In genomic region chr13:29438772-29439171, GRCh38 we compare ENCODE assay signal across 29 cellular contexts.
DNase-seq lines count a peak whose midpoint lies in the region; ATAC-seq and TF ChIP-seq lines count a peak whose summit lies in the region.
"Had no signal": no experiment of that assay in that cellular context is flagged by ENCODE, and none has a peak within 500 bp of the region (broad histone marks: within the 10 kb centered on the region; RNA-seq: fewer than 3 reads in every experiment).

No MANE protein-coding gene starts in this region.

- DNase-seq in MCF 10A (ENCODE audit: unreplicated experiment), result peak; percentile 30
- DNase-seq in breast epithelium (ENCODE audit: low spot score in 2 of 2), result no peak
- peak; percentile 62 for DNase-seq in fibroblast of the aortic adventitia (ENCODE audit: low read depth)
- DNase-seq in hepatocyte (ENCODE audit: low spot score), result no peak
- DNase-seq in T-helper 2 cell treated with Interferon-gamma antibody and Interleukin-4, amounts not matched to agents 5 μg/mL and 100 μg/mL, for 36 hours (ENCODE audit: low spot score), result no peak
- no peak for DNase-seq in superior temporal gyrus (ENCODE audit: extremely low spot score)
- DNase-seq in left lobe of liver (ENCODE audit: low spot score), result no peak
- DNase-seq: activated CD4-positive, alpha-beta T cell treated with anti-CD3 and anti-CD28 coated beads, Interleukin-2, amount 50 U/mL, for 4 hours; activated CD8-positive, alpha-beta memory T cell treated with anti-CD3 and anti-CD28 coated beads, Interleukin-2, amount 10 ng/mL, durations not matched to agents 7 days and 5 days; activated naive CD4-positive, alpha-beta T cell treated with Interleukin-2 at 50 U/mL for 16 hours; activated T-cell treated with anti-CD3 and anti-CD28 coated beads, Interleukin-2, amount 50 U/mL, for 72 hours; body of pancreas; colonic mucosa; COR-L47; effector CD4-positive, alpha-beta T cell; IMR-90; NCI-H1105; NCI-H187; NCI-H2171; NCI-H510A; OCI-M1; stimulated activated CD4-positive, alpha-beta T cell treated with anti-CD3 and anti-CD28 coated beads, Interleukin-15, amount 100 ng/mL, for 24 hours; stimulated activated CD4-positive, alpha-beta T cell treated with anti-CD3 and anti-CD28 coated beads, Interleukin-4, amount 100 ng/mL, for 4 hours; upper lobe of right lung had no signal

- no peak overlapping the region for H3K4me3 Mint-ChIP-seq in MCF 10A (ENCODE audit: unreplicated experiment)
- H3K4me3 Mint-ChIP-seq in T-helper 2 cell treated with Interferon-gamma antibody and Interleukin-4, amounts not matched to agents 5 μg/mL and 100 μg/mL, for 36 hours, result no peak overlapping the region
- H3K4me3 Mint-ChIP-seq: activated CD8-positive, alpha-beta memory T cell treated with anti-CD3 and anti-CD28 coated beads, Interleukin-2, amount 10 ng/mL, durations not matched to agents 7 days and 5 days; activated T-cell treated with anti-CD3 and anti-CD28 coated beads, Interleukin-2, amount 50 U/mL, for 72 hours; T-helper 1 cell treated with Interleukin-12 subunit alpha and Interleukin-12 subunit beta and Interleukin-4 antibody, amounts not matched to agents 30 μg/mL and 1 μg/mL, for 36 hours had no signal

- no peak for TF ChIP-seq POLR2A in breast epithelium (IDR thresholded peaks at IDR 0.05)

- H3K27me3 ChIP-seq in breast epithelium (no peaks in the 10 kb centered on the region), hepatocyte (no peaks in the 10 kb centered on the region)
- H3K27me3 ChIP-seq: body of pancreas, colonic mucosa, upper lobe of right lung had no signal

- no peak overlapping the region for H2AFZ ChIP-seq in hepatocyte

- H3K4me2 ChIP-seq in hepatocyte, result no peak overlapping the region

- no TSS peak for BruUV-seq in MCF 10A (replicated peaks; lab: Mats Ljungman, UMichigan)

- H3K36me3 ChIP-seq in breast epithelium (no peaks in the 10 kb centered on the region), hepatocyte (replicated peaks; ENCODE audit: insufficient read depth, low read depth) (no peaks in the 10 kb centered on the region)
- H3K36me3 ChIP-seq: colonic mucosa, upper lobe of right lung had no signal

- H3K4me1 Mint-ChIP-seq in MCF 10A (ENCODE audit: insufficient read depth, unreplicated experiment), result peaks cover 31% of the 10 kb centered on the region
- H3K4me1 Mint-ChIP-seq in T-helper 2 cell treated with Interferon-gamma antibody and Interleukin-4, amounts not matched to agents 5 μg/mL and 100 μg/mL, for 36 hours (ENCODE audit: low read depth), result no peaks in the 10 kb centered on the region
- H3K4me1 Mint-ChIP-seq: activated CD8-positive, alpha-beta memory T cell treated with anti-CD3 and anti-CD28 coated beads, Interleukin-2, amount 10 ng/mL, durations not matched to agents 7 days and 5 days had no signal

- H3K36me3 Mint-ChIP-seq in MCF 10A (ENCODE audit: insufficient read depth, unreplicated experiment), result no peaks in the 10 kb centered on the region
- H3K36me3 Mint-ChIP-seq in T-helper 2 cell treated with Interferon-gamma antibody and Interleukin-4, amounts not matched to agents 5 μg/mL and 100 μg/mL, for 36 hours (ENCODE audit: low read depth), result no peaks in the 10 kb centered on the region
- H3K36me3 Mint-ChIP-seq: activated CD8-positive, alpha-beta memory T cell treated with anti-CD3 and anti-CD28 coated beads, Interleukin-2, amount 10 ng/mL, durations not matched to agents 7 days and 5 days had no signal

- POLR2A ChIA-PET in MCF 10A (lab: Yijun Ruan, JAX), result interaction anchor here (0.7 kb wide), 1 partner anchor 36 kb away, joined by 3 read pairs; no protein-coding TSS in a partner anchor

- ATAC-seq in GM21529 (IDR thresholded peaks at IDR 0.05; ENCODE audit: unreplicated experiment) (no peak), left lobe of liver (no peak)
- ATAC-seq: activated CD8-positive, alpha-beta memory T cell treated with anti-CD3 and anti-CD28 coated beads, Interleukin-2, amount 10 ng/mL, durations not matched to agents 7 days and 5 days; activated T-cell treated with anti-CD3 and anti-CD28 coated beads, Interleukin-2, amount 50 U/mL, for 72 hours; body of pancreas; upper lobe of right lung had no signal

- CTCF ChIA-PET in MCF 10A (lab: Yijun Ruan, JAX), result interaction anchor here (0.9 to 2.2 kb wide), 3 partner anchors 11 to 34 kb away, joined by 4 to 7 read pairs (median 4); no protein-coding TSS in a partner anchor

- H3K4me3 ChIP-seq in breast epithelium, result no peak overlapping the region
- no peak overlapping the region for H3K4me3 ChIP-seq in fibroblast of the aortic adventitia (ENCODE audit: low read depth, low read length)
- no peak overlapping the region for H3K4me3 ChIP-seq in hepatocyte
- H3K4me3 ChIP-seq: body of pancreas, colonic mucosa, SK-N-MC, upper lobe of right lung had no signal

- no peak for TF ChIP-seq CTCF in MCF 10A (IDR thresholded peaks at IDR 0.05; ENCODE audit: unreplicated experiment)
- TF ChIP-seq CTCF in breast epithelium (IDR thresholded peaks at IDR 0.05), result no peak
- no peak for TF ChIP-seq CTCF in fibroblast of the aortic adventitia (IDR thresholded peaks at IDR 0.05; ENCODE audit: insufficient read depth, low read length)
- no peak for TF ChIP-seq CTCF in hepatocyte (IDR thresholded peaks at IDR 0.05; ENCODE audit: poor library complexity)

- no peaks in the 10 kb centered on the region for H3K9me3 ChIP-seq in breast epithelium
- H3K9me3 ChIP-seq in hepatocyte (ENCODE audit: low read depth), result no peaks in the 10 kb centered on the region
- H3K9me3 ChIP-seq: body of pancreas, colonic mucosa, upper lobe of right lung had no signal

- no peaks in the 10 kb centered on the region for H3K79me2 ChIP-seq in hepatocyte

- H3K4me1 ChIP-seq in breast epithelium (no peaks in the 10 kb centered on the region), hepatocyte (ENCODE audit: insufficient read depth) (peaks cover 11% of the 10 kb centered on the region)
- H3K4me1 ChIP-seq: body of pancreas, colonic mucosa had no signal

- no peaks in the 10 kb centered on the region for H4K20me1 ChIP-seq in hepatocyte (ENCODE audit: insufficient read depth, poor library complexity, severe bottlenecking)

- H3K27me3 Mint-ChIP-seq in MCF 10A (ENCODE audit: insufficient read depth, unreplicated experiment), result no peaks in the 10 kb centered on the region
- H3K27me3 Mint-ChIP-seq in T-helper 2 cell treated with Interferon-gamma antibody and Interleukin-4, amounts not matched to agents 5 μg/mL and 100 μg/mL, for 36 hours (ENCODE audit: low read depth), result no peaks in the 10 kb centered on the region

- 60% methylated on average over 8 of the region's 8 CpGs for WGBS in hepatocyte (ENCODE audit: low lambda C conversion rate, missing lambda C conversion rate)

- no peak overlapping the region for H3K27ac ChIP-seq in breast epithelium
- H3K27ac ChIP-seq in hepatocyte, result peak overlapping the region; percentile 41
- H3K27ac ChIP-seq: body of pancreas, C4-2B, colonic mucosa, SK-N-MC, upper lobe of right lung had no signal

- H3K9me3 Mint-ChIP-seq in MCF 10A (ENCODE audit: unreplicated experiment), result no peaks in the 10 kb centered on the region
- no peaks in the 10 kb centered on the region for H3K9me3 Mint-ChIP-seq in T-helper 2 cell treated with Interferon-gamma antibody and Interleukin-4, amounts not matched to agents 5 μg/mL and 100 μg/mL, for 36 hours
- H3K9me3 Mint-ChIP-seq: activated T-cell treated with anti-CD3 and anti-CD28 coated beads, Interleukin-2, amount 50 U/mL, for 72 hours; nephron; T-helper 1 cell treated with Interleukin-12 subunit alpha and Interleukin-12 subunit beta and Interleukin-4 antibody, amounts not matched to agents 30 μg/mL and 1 μg/mL, for 36 hours had no signal

- no peak overlapping the region for H3K27ac Mint-ChIP-seq in MCF 10A (ENCODE audit: low read depth, unreplicated experiment)
- no peak overlapping the region for H3K27ac Mint-ChIP-seq in T-helper 2 cell treated with Interferon-gamma antibody and Interleukin-4, amounts not matched to agents 5 μg/mL and 100 μg/mL, for 36 hours
- H3K27ac Mint-ChIP-seq: activated CD8-positive, alpha-beta memory T cell treated with anti-CD3 and anti-CD28 coated beads, Interleukin-2, amount 10 ng/mL, durations not matched to agents 7 days and 5 days; activated T-cell treated with anti-CD3 and anti-CD28 coated beads, Interleukin-2, amount 50 U/mL, for 72 hours; T-helper 1 cell treated with Interleukin-12 subunit alpha and Interleukin-12 subunit beta and Interleukin-4 antibody, amounts not matched to agents 30 μg/mL and 1 μg/mL, for 36 hours had no signal

- no peaks in the 10 kb centered on the region for H3K9me2 ChIP-seq in hepatocyte (replicated peaks; ENCODE audit: insufficient read depth)

- intact Hi-C loops in MCF 10A (cut with micrococcal nuclease) (loop anchor here (5.0 kb wide), 1 partner anchor 34 kb away; no protein-coding TSS in a partner anchor), breast epithelium (cut with DNase I; ENCODE audit: low total_unique reads) (no loop called here)

Comparison
In these comparisons a context has a peak if more than half of its experiments do, and no peak if none do; other contexts are left out.
1. DNase-seq: peak in MCF 10A (single experiment) and fibroblast of the aortic adventitia (single experiment); none in breast epithelium (0 of 2), hepatocyte (single experiment), T-helper 2 cell treated with Interferon-gamma antibody and Interleukin-4, amounts not matched to agents 5 μg/mL and 100 μg/mL, for 36 hours (single experiment), superior temporal gyrus (single experiment) and left lobe of liver (single experiment).